Comparison of ENCODE assay signal across 19 cellular contexts in the genomic region with DNA sequence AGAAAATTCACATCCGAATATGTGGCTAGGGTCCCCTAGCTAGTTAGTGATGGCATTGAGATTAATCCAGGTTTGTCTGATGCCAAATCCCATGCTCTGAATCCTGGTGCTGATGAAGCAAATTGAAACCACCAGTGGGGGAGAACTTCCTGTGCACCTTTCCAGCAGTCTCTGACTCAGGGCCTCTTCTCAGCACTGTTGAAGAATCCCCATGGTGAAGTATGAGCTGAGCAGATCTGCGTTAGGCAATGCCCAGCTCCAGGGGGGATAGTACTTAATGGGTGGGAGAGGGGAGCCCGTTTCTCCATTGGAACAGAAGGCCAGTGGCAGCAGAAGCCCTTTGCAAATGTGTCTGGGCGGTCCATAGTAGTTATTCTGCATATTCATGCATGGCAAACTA. TPM values are rescaled to one million over a fixed set of nuclear protein-coding genes. Genes with fewer than 3 reads are reported as not detected.
A peak's percentile ranks its signal among the peaks of the same experiment; 100 is the strongest.
DNase-seq lines count a peak whose midpoint lies in the region; ATAC-seq and TF ChIP-seq lines count a peak whose summit lies in the region.
"Had no signal": no experiment of that assay in that cellular context is flagged by ENCODE, and none has a peak within 500 bp of the region (broad histone marks: within the 10 kb centered on the region; RNA-seq: fewer than 3 reads in every experiment).

No MANE protein-coding gene starts in this region.

- no peaks in the 10 kb centered on the region for H3K36me3 ChIP-seq in HEK293 (ENCODE audit: control insufficient read depth in 2 of 2, insufficient read depth in 1 of 2, low read length in 2 of 2)
- H3K36me3 ChIP-seq: BLaER1 had no signal

- peak; percentile 26 for DNase-seq in ELR (ENCODE audit: low read depth)
- DNase-seq in amniotic epithelial cell (ENCODE audit: low read depth): peak; percentile 40
- DNase-seq in kidney glomerular epithelial cell (lab: John Stamatoyannopoulos, UW): peak; percentile 35
- DNase-seq in GF-D8 (lab: John Stamatoyannopoulos, UW): no peak
- no peak for DNase-seq in NCI-H2196 (lab: John Stamatoyannopoulos, UW; ENCODE audit: unreplicated experiment)
- DNase-seq: amniotic stem cell; endodermal cell; natural killer cell; NCI-H146; stimulated activated CD4-positive, alpha-beta T cell treated with anti-CD3 and anti-CD28 coated beads, Interleukin-4, amount 100 ng/mL, for 1 hour; SW 1271 had no signal

- H3K4me1 ChIP-seq in HEK293 (ENCODE audit: control insufficient read depth, insufficient read depth, low read length): no peaks in the 10 kb centered on the region

- H3K9me3 ChIP-seq in HEK293 (ENCODE audit: control insufficient read depth, insufficient read depth, low read depth, low read length): no peaks in the 10 kb centered on the region
- H3K9me3 ChIP-seq: BLaER1 had no signal

- H3K4me3 ChIP-seq in HEK293 (ENCODE audit: low read depth, low read length): no peak overlapping the region
- H3K4me3 ChIP-seq: BLaER1, hepatocyte, skin epidermis had no signal

- POLR2A ChIA-PET in HEK293 (lab: Yijun Ruan, JAX): no interaction called here

- TF ChIP-seq CTCF in HEK293 (tag by site-specific recombination; IDR thresholded peaks at IDR 0.05): no peak

- ATAC-seq in esophagus mucosa: no peak
- ATAC-seq: natural killer cell had no signal

- CTCF ChIA-PET in HEK293 (lab: Yijun Ruan, JAX): interaction anchor here (1.5 to 6.1 kb wide), 3 partner anchors 9 to 60 kb away, joined by 5 to 37 read pairs (median 26); no protein-coding TSS in a partner anchor

- no peak overlapping the region for H3K27ac ChIP-seq in HEK293 (ENCODE audit: extremely low read depth, low read depth, low read length)
- H3K27ac ChIP-seq: BLaER1, hepatocyte, skin epidermis had no signal

TF ChIP-seq in HEK293, 187 proteins besides CTCF, POLR2A, EP300 and RAD21:
- TF ChIP-seq GLIS1 (tag by site-specific recombination; IDR thresholded peaks at IDR 0.05) (peak; percentile 22; the same call in 1 of the 2 replicates), ZIC2 (tag by site-specific recombination; IDR thresholded peaks at IDR 0.05) (peak; percentile 43; the same call in 1 of the 2 replicates), ZNF404 (tag by site-specific recombination; IDR thresholded peaks at IDR 0.05) (no peak)

RNA-seq across cellular contexts. Expression of a gene that starts 4.5 kb away (rescaled TPM):
- 3.2 TPM for total RNA-seq in esophagus mucosa
- total RNA-seq: activated T-helper 2 cell treated with anti-CD3 and anti-CD28 coated beads, Interferon-gamma antibody, Interleukin-2, Interleukin-4, amounts not matched to agents 10 μg/mL and 5 μg/mL and 100 μg/mL, durations not matched to agents 14 hours and 24 hours and 36 hours; hepatocyte; LHCN-M2; natural killer cell; subcutaneous adipose tissue had no signal

RNA-seq across cellular contexts. Expression of a gene that starts 33.6 kb away (rescaled TPM):
- 9.0 TPM for total RNA-seq in esophagus mucosa

Comparison
In these comparisons a context has a peak if more than half of its experiments do, and no peak if none do; other contexts are left out.
1. DNase-seq: peak in ELR (single experiment), amniotic epithelial cell (single experiment) and kidney glomerular epithelial cell (single experiment); none in GF-D8 (single experiment) and NCI-H2196 (single experiment).